In genomic region chr7:65910237-65910636, GRCh38 we compare ENCODE assay signal across 28 cellular contexts.
"Had no signal": no experiment of that assay in that cellular context is flagged by ENCODE, and none has a peak within 500 bp of the region (broad histone marks: within the 10 kb centered on the region; RNA-seq: fewer than 3 reads in every experiment).

No MANE protein-coding gene starts in this region.

- H3K27ac ChIP-seq: colonic mucosa, gastrocnemius medialis, hepatocyte, ovary, stomach, thyroid gland had no signal

- DNase-seq: activated CD4-positive, alpha-beta memory T cell treated with anti-CD3 and anti-CD28 coated beads for 36 hours; activated CD4-positive, alpha-beta T cell treated with anti-CD3 and anti-CD28 coated beads, Interleukin-2, amount 10 ng/mL, durations not matched to agents 24 days and 14 days; activated CD4-positive, CD25-positive, alpha-beta regulatory T cell treated with anti-CD3 and anti-CD28 coated beads, Interleukin-2, amount 50 U/mL, for 72 hours; activated CD8-positive, alpha-beta memory T cell treated with anti-CD3 and anti-CD28 coated beads, Interleukin-2, amount 50 U/mL, for 48 hours; activated gamma-delta T cell; activated naive CD4-positive, alpha-beta T cell treated with anti-CD3 and anti-CD28 coated beads, Interleukin-2, amount 10 ng/mL, durations not matched to agents 7 days and 5 days; activated naive CD8-positive, alpha-beta T cell treated with anti-CD3 and anti-CD28 coated beads, Interleukin-2, amount 10 ng/mL, durations not matched to agents 7 days and 5 days; activated T-cell treated with anti-CD3 and anti-CD28 coated beads, Interleukin-2, amount 50 U/mL, for 24 hours; amygdala; colonic mucosa; effector memory CD4-positive, alpha-beta T cell; erythroblast; gastrocnemius medialis; kidney; left colon; mammary epithelial cell; naive thymus-derived CD4-positive, alpha-beta T cell; ovary; stimulated activated CD4-positive, alpha-beta T cell treated with anti-CD3 and anti-CD28 coated beads, Interleukin-15, amount 100 ng/mL, for 24 hours; stimulated activated CD4-positive, alpha-beta T cell treated with anti-CD3 and anti-CD28 coated beads, Interleukin-2, amount 100 ng/mL, for 24 hours; stimulated activated naive B cell treated with anti-CD40 and anti-IgM and Interleukin-4, amounts not matched to agents 10 μg/mL and 1 μg/mL and 100 μg/mL, for 72 hours; stomach; T-helper 2 cell; thyroid gland; upper lobe of left lung had no signal

- H3K36me3 ChIP-seq: colonic mucosa, gastrocnemius medialis, ovary, stomach, thyroid gland, upper lobe of left lung had no signal

- ATAC-seq: gastrocnemius medialis; left colon; naive thymus-derived CD4-positive, alpha-beta T cell; sciatic nerve; stimulated activated naive B cell treated with anti-CD40 and anti-IgM and Interleukin-4, amounts not matched to agents 10 μg/mL and 1 μg/mL and 100 μg/mL, for 72 hours had no signal

- H3K27me3 ChIP-seq: colonic mucosa, gastrocnemius medialis, hepatocyte, ovary, stomach, thyroid gland, upper lobe of left lung had no signal

- H2AFZ ChIP-seq: hepatocyte had no signal

- H3K4me1 ChIP-seq: colonic mucosa, gastrocnemius medialis had no signal

- H3K9me3 ChIP-seq: colonic mucosa, gastrocnemius medialis, ovary, stomach, thyroid gland, upper lobe of left lung had no signal

- H3K4me3 ChIP-seq: colonic mucosa, gastrocnemius medialis, hepatocyte, ovary, smooth muscle cell, stomach, thyroid gland, upper lobe of left lung had no signal

- H3K4me2 ChIP-seq: hepatocyte, smooth muscle cell had no signal
